In genomic region chr2:195569255-195569654, GRCh38 we compare ENCODE assay signal across 2 cellular contexts.
A peak's percentile ranks its signal among the peaks of the same experiment; 100 is the strongest.
TF ChIP-seq lines count a peak whose summit lies in the region.

No MANE protein-coding gene starts in this region.

TF ChIP-seq in IMR-90, 13 proteins besides CTCF, POLR2A, EP300 and RAD21:
- no peak for TF ChIP-seq MXI1 (IDR thresholded peaks at IDR 0.05; ENCODE audit: borderline replicate concordance, low read depth, low read length)
- TF ChIP-seq, protein P1, sequence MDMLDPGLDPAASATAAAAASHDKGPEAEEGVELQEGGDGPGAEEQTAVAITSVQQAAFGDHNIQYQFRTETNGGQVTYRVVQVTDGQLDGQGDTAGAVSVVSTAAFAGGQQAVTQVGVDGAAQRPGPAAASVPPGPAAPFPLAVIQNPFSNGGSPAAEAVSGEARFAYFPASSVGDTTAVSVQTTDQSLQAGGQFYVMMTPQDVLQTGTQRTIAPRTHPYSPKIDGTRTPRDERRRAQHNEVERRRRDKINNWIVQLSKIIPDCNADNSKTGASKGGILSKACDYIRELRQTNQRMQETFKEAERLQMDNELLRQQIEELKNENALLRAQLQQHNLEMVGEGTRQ (IDR thresholded peaks at IDR 0.05; ENCODE audit: low read depth, low read length): no peak
- no peak for TF ChIP-seq ELK1 (IDR thresholded peaks at IDR 0.05; ENCODE audit: borderline replicate concordance, low read depth, low read length)
- no peak for TF ChIP-seq MAFK (IDR thresholded peaks at IDR 0.05; ENCODE audit: low read depth, low read length)
- no peak for TF ChIP-seq CHD1 (IDR thresholded peaks at IDR 0.05; ENCODE audit: low read depth, low read length)
- TF ChIP-seq RCOR1 (IDR thresholded peaks at IDR 0.05; ENCODE audit: insufficient replicate concordance, low read length): no peak
- no peak for TF ChIP-seq RFX5 (IDR thresholded peaks at IDR 0.05; ENCODE audit: low read depth, low read length)
- TF ChIP-seq FOS (IDR thresholded peaks at IDR 0.05; ENCODE audit: low read depth, low read length): no peak
- TF ChIP-seq SMC3 (IDR thresholded peaks at IDR 0.05; ENCODE audit: low read depth, low read length): no peak
- TF ChIP-seq MAZ (IDR thresholded peaks at IDR 0.05; ENCODE audit: borderline replicate concordance, low read depth, low read length): no peak
- TF ChIP-seq NFE2L2 (IDR thresholded peaks at IDR 0.05; ENCODE audit: low read depth, low read length): no peak
- no peak for TF ChIP-seq CEBPB (IDR thresholded peaks at IDR 0.05; ENCODE audit: low read depth, low read length)
- TF ChIP-seq BHLHE40 (IDR thresholded peaks at IDR 0.05; ENCODE audit: low read depth, low read length): no peak

TF ChIP-seq in GM12878, 131 proteins besides CTCF, POLR2A, EP300 and RAD21:
- TF ChIP-seq, protein P2, sequence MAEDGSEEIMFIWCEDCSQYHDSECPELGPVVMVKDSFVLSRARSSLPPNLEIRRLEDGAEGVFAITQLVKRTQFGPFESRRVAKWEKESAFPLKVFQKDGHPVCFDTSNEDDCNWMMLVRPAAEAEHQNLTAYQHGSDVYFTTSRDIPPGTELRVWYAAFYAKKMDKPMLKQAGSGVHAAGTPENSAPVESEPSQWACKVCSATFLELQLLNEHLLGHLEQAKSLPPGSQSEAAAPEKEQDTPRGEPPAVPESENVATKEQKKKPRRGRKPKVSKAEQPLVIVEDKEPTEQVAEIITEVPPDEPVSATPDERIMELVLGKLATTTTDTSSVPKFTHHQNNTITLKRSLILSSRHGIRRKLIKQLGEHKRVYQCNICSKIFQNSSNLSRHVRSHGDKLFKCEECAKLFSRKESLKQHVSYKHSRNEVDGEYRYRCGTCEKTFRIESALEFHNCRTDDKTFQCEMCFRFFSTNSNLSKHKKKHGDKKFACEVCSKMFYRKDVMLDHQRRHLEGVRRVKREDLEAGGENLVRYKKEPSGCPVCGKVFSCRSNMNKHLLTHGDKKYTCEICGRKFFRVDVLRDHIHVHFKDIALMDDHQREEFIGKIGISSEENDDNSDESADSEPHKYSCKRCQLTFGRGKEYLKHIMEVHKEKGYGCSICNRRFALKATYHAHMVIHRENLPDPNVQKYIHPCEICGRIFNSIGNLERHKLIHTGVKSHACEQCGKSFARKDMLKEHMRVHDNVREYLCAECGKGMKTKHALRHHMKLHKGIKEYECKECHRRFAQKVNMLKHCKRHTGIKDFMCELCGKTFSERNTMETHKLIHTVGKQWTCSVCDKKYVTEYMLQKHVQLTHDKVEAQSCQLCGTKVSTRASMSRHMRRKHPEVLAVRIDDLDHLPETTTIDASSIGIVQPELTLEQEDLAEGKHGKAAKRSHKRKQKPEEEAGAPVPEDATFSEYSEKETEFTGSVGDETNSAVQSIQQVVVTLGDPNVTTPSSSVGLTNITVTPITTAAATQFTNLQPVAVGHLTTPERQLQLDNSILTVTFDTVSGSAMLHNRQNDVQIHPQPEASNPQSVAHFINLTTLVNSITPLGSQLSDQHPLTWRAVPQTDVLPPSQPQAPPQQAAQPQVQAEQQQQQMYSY (CRISPR knock-in tag; IDR thresholded peaks at IDR 0.05): no peak
- TF ChIP-seq RBBP5 (conservative IDR thresholded peaks at IDR 0.05): no peak
- TF ChIP-seq, protein P1 (IDR thresholded peaks at IDR 0.05; ENCODE audit: borderline replicate concordance, low read depth, low read length): peak; percentile 14; the same call in 1 of the 2 replicates
- peak; percentile 53; the same call in 1 of the 2 replicates for TF ChIP-seq ZNF687 (IDR thresholded peaks at IDR 0.05)
- no peak for TF ChIP-seq MTA2 (IDR thresholded peaks at IDR 0.05; ENCODE audit: low read depth)
- TF ChIP-seq RB1 (IDR thresholded peaks at IDR 0.05; ENCODE audit: borderline replicate concordance): no peak
- TF ChIP-seq BRCA1 (IDR thresholded peaks at IDR 0.05; ENCODE audit: low read depth, low read length): no peak
- no peak for TF ChIP-seq GATAD2B (conservative IDR thresholded peaks at IDR 0.05; ENCODE audit: low read depth)
- no peak for TF ChIP-seq PAX5 (IDR thresholded peaks at IDR 0.05; ENCODE audit: borderline replicate concordance, low read depth, low read length)
- no peak for TF ChIP-seq LARP7 (IDR thresholded peaks at IDR 0.05)
- no peak for TF ChIP-seq RFX5 (IDR thresholded peaks at IDR 0.05; ENCODE audit: low read depth, low read length)
- no peak for TF ChIP-seq SREBF1 (IDR thresholded peaks at IDR 0.05; ENCODE audit: low read length)
- no peak for TF ChIP-seq FOXK2 (IDR thresholded peaks at IDR 0.05)
- TF ChIP-seq CHD2 (IDR thresholded peaks at IDR 0.05; ENCODE audit: borderline replicate concordance, low read depth, low read length): no peak
- peak; percentile 79 for TF ChIP-seq RAD51 (IDR thresholded peaks at IDR 0.05)
- no peak for TF ChIP-seq NBN (IDR thresholded peaks at IDR 0.05)
- no peak for TF ChIP-seq BACH1 (IDR thresholded peaks at IDR 0.05; ENCODE audit: borderline replicate concordance)
- no peak for TF ChIP-seq BCL3 (IDR thresholded peaks at IDR 0.05; ENCODE audit: borderline replicate concordance, insufficient read depth, low read depth, low read length, poor library complexity, severe bottlenecking)
- no peak for TF ChIP-seq JUND (IDR thresholded peaks at IDR 0.05; ENCODE audit: low read depth, low read length)
- no peak for TF ChIP-seq MAX (IDR thresholded peaks at IDR 0.05; ENCODE audit: low read depth, low read length)
- no peak for TF ChIP-seq ESRRA (IDR thresholded peaks at IDR 0.05; ENCODE audit: low read length)
- TF ChIP-seq BHLHE40 (IDR thresholded peaks at IDR 0.05; ENCODE audit: borderline replicate concordance in 1 of 2, low read depth in 2 of 2, low read length in 1 of 2): peak in 1 of 2 experiments; percentile 54; a peak in 1 of 4 replicates
- TF ChIP-seq, protein P3, sequence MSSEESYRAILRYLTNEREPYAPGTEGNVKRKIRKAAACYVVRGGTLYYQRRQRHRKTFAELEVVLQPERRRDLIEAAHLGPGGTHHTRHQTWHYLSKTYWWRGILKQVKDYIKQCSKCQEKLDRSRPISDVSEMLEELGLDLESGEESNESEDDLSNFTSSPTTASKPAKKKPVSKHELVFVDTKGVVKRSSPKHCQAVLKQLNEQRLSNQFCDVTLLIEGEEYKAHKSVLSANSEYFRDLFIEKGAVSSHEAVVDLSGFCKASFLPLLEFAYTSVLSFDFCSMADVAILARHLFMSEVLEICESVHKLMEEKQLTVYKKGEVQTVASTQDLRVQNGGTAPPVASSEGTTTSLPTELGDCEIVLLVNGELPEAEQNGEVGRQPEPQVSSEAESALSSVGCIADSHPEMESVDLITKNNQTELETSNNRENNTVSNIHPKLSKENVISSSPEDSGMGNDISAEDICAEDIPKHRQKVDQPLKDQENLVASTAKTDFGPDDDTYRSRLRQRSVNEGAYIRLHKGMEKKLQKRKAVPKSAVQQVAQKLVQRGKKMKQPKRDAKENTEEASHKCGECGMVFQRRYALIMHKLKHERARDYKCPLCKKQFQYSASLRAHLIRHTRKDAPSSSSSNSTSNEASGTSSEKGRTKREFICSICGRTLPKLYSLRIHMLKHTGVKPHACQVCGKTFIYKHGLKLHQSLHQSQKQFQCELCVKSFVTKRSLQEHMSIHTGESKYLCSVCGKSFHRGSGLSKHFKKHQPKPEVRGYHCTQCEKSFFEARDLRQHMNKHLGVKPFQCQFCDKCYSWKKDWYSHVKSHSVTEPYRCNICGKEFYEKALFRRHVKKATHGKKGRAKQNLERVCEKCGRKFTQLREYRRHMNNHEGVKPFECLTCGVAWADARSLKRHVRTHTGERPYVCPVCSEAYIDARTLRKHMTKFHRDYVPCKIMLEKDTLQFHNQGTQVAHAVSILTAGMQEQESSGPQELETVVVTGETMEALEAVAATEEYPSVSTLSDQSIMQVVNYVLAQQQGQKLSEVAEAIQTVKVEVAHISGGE (CRISPR knock-in tag; IDR thresholded peaks at IDR 0.05): no peak
- TF ChIP-seq ZNF384 (IDR thresholded peaks at IDR 0.05; ENCODE audit: borderline replicate concordance, low read depth, low read length): no peak
- no peak for TF ChIP-seq MEF2A (IDR thresholded peaks at IDR 0.05; ENCODE audit: insufficient read depth, low read depth, low read length)
- no peak for TF ChIP-seq KLF5 (IDR thresholded peaks at IDR 0.05; ENCODE audit: partially characterized antibody)
- no peak for TF ChIP-seq HCFC1 (IDR thresholded peaks at IDR 0.05; ENCODE audit: low read length)
- no peak for TF ChIP-seq FOS (IDR thresholded peaks at IDR 0.05; ENCODE audit: borderline replicate concordance, extremely low read depth, insufficient read length)
